8 cellular contexts compared by ENCODE assay signal in genomic region chr15:77419836-77420609, GRCh38. TPM values are rescaled to one million over a fixed set of nuclear protein-coding genes. Genes with fewer than 3 reads are reported as not detected.
DNase-seq lines count a peak whose midpoint lies in the region; ATAC-seq, FAIRE-seq and TF ChIP-seq lines count a peak whose summit lies in the region.

A gene with protein sequence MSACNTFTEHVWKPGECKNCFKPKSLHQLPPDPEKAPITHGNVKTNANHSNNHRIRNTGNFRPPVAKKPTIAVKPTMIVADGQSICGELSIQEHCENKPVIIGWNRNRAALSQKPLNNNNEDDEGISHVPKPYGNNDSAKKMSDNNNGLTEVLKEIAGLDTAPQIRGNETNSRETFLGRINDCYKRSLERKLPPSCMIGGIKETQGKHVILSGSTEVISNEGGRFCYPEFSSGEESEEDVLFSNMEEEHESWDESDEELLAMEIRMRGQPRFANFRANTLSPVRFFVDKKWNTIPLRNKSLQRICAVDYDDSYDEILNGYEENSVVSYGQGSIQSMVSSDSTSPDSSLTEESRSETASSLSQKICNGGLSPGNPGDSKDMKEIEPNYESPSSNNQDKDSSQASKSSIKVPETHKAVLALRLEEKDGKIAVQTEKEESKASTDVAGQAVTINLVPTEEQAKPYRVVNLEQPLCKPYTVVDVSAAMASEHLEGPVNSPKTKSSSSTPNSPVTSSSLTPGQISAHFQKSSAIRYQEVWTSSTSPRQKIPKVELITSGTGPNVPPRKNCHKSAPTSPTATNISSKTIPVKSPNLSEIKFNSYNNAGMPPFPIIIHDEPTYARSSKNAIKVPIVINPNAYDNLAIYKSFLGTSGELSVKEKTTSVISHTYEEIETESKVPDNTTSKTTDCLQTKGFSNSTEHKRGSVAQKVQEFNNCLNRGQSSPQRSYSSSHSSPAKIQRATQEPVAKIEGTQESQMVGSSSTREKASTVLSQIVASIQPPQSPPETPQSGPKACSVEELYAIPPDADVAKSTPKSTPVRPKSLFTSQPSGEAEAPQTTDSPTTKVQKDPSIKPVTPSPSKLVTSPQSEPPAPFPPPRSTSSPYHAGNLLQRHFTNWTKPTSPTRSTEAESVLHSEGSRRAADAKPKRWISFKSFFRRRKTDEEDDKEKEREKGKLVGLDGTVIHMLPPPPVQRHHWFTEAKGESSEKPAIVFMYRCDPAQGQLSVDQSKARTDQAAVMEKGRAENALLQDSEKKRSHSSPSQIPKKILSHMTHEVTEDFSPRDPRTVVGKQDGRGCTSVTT (N-terminal part only) (minus strand): TSS chr15:77420104. CDS start chr15:77181926, 238,178 bp downstream.

- H3K27me3 ChIP-seq in pancreas, result no peaks in the 10 kb centered on the region
- no peaks in the 10 kb centered on the region for H3K27me3 ChIP-seq in thyroid gland

- peak; percentile 74 to 92 for TF ChIP-seq POLR2A in thyroid gland (IDR thresholded peaks at IDR 0.05)

- intact Hi-C loops in Right ventricle myocardium inferior (cut with DNase I), result loop anchor here (1.0 to 5.0 kb wide), 4 partner anchors 68 to 233 kb away; no protein-coding TSS in a partner anchor
- intact Hi-C loops in pancreas (cut with DNase I), result loop anchor here in 1 of 3 donors (10.0 kb wide), 1 partner anchor 75 kb away; no protein-coding TSS in a partner anchor
- intact Hi-C loops in thyroid gland (cut with DNase I), result loop anchor here (10.0 kb wide), 1 partner anchor 75 kb away; no protein-coding TSS in a partner anchor

- TF ChIP-seq CTCF in GM12875 (IDR thresholded peaks at IDR 0.05; ENCODE audit: borderline replicate concordance, insufficient read depth, low read depth, low read length), result no peak
- TF ChIP-seq CTCF in pancreas (IDR thresholded peaks at IDR 0.05), result no peak
- TF ChIP-seq CTCF in thyroid gland (IDR thresholded peaks at IDR 0.05), result no peak

- H3K27ac ChIP-seq in pancreas (peak within 1 kb of the TSS; percentile 82 to 96 (median 88)), thyroid gland (peak within 1 kb of the TSS; percentile 83 to 93 (median 86))

- 1% methylated on average over 81 to 92 of the region's 92 CpGs for WGBS in pancreas, 2 donors
- 0% methylated on average over 16 to 59 of the region's 92 CpGs for WGBS in thyroid gland, 2 donors

- ATAC-seq in HG02763 (IDR thresholded peaks at IDR 0.05; ENCODE audit: unreplicated experiment) (peak; percentile 89), Right ventricle myocardium inferior (peak; percentile 99), pancreas (peak; percentile 95 to 98 (median 96))

- H3K4me1 ChIP-seq in pancreas (peaks cover 0 to 36% (median 29%) of the 10 kb centered on the region in 3 donors), thyroid gland (peaks cover 18 to 30% of the 10 kb centered on the region in 2 donors)

- H3K9me3 ChIP-seq in pancreas (no peaks in the 10 kb centered on the region), thyroid gland (no peaks in the 10 kb centered on the region)

- no peak for FAIRE-seq in pancreas (lab: Jason Lieb, UNC)

- DNase-seq in NCI-H1417 treated with DMSO at 0.1 percent for 48 hours (lab: John Stamatoyannopoulos, UW) (peak; percentile 95), SW 1271 (lab: John Stamatoyannopoulos, UW) (peak; percentile 97), Right ventricle myocardium inferior (ENCODE audit: missing footprints) (peak; percentile 99), pancreas (peak; percentile 97 to 100 (median 100)), thyroid gland (peak; percentile 100)
- DNase-seq in activated naive CD8-positive, alpha-beta T cell treated with anti-CD3 and anti-CD28 coated beads, Interleukin-2, amount 50 U/mL, for 16 hours (ENCODE audit: low read depth, low spot score), result peak; percentile 100

- H3K4me3 ChIP-seq in GM12875 (ENCODE audit: low read depth, low read length), result peak within 1 kb of the TSS; percentile 93
- H3K4me3 ChIP-seq in pancreas, result peak within 1 kb of the TSS; percentile 67 to 94 (median 82)
- H3K4me3 ChIP-seq in thyroid gland (replicated peaks in 1 of 3), result peak within 1 kb of the TSS; percentile 57 to 95 (median 89)

- H3K36me3 ChIP-seq in pancreas, result no peaks in the 10 kb centered on the region
- H3K36me3 ChIP-seq in thyroid gland, result no peaks in the 10 kb centered on the region

RNA-seq across cellular contexts. Expression of the gene that starts here (rescaled TPM):
- 66.6 TPM for total RNA-seq in Right ventricle myocardium inferior
- total RNA-seq in pancreas, result 10 to 100 TPM in 5 of 6 donors, 1 to 10 TPM in 1; 9.1 to 27.6 (median 12.5) TPM
- polyA plus RNA-seq in pancreas, result 1 to 10 TPM; 1.8 to 4.6 TPM
- total RNA-seq in thyroid gland, result 10 to 100 TPM; 31.0 to 49.3 (median 35.0) TPM

Comparison
In these comparisons a context has a peak if more than half of its experiments do, and no peak if none do; other contexts are left out.
1. Peak in every context shown above with its lines: DNase-seq, ATAC-seq, H3K4me3 ChIP-seq and H3K27ac ChIP-seq.